In the genomic region with DNA sequence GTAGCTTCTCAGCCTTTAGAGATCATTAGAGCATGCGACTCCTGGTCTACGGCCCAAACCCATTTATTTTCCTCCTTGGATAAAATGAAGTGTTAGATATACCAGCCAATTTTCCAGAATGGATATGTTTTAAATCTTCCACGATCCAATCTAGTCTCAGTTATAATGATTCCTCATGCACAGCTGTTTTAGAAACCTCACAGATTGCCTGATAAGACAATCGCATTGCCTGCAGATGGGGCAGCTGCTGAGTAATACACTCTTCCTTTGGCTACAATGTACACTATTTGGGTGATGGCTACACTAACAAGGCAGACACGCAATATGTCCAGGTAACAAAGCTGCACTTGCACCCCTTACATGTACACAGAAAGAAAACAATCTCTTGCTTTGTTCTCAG, we compare ENCODE assay signal across 5 cellular contexts.
"Had no signal": no experiment of that assay in that cellular context is flagged by ENCODE, and none has a peak within 500 bp of the region (broad histone marks: within the 10 kb centered on the region; RNA-seq: fewer than 3 reads in every experiment).

No MANE protein-coding gene starts in this region.

- DNase-seq: IMR-90 had no signal

- H3K27ac Mint-ChIP-seq: IgD-negative memory B cell had no signal

- H3K27me3 Mint-ChIP-seq: IgD-negative memory B cell had no signal

- ATAC-seq: HepG2, K562 had no signal

- H3K9me3 Mint-ChIP-seq: IgD-negative memory B cell had no signal

- H3K4me3 Mint-ChIP-seq: IgD-negative memory B cell had no signal

- H3K4me3 ChIP-seq: K562 had no signal

- H3K36me3 Mint-ChIP-seq: IgD-negative memory B cell had no signal

- H3K27ac ChIP-seq: HL-60 had no signal
